Comparison of ENCODE assay signal across 1 cellular context in the genomic region with DNA sequence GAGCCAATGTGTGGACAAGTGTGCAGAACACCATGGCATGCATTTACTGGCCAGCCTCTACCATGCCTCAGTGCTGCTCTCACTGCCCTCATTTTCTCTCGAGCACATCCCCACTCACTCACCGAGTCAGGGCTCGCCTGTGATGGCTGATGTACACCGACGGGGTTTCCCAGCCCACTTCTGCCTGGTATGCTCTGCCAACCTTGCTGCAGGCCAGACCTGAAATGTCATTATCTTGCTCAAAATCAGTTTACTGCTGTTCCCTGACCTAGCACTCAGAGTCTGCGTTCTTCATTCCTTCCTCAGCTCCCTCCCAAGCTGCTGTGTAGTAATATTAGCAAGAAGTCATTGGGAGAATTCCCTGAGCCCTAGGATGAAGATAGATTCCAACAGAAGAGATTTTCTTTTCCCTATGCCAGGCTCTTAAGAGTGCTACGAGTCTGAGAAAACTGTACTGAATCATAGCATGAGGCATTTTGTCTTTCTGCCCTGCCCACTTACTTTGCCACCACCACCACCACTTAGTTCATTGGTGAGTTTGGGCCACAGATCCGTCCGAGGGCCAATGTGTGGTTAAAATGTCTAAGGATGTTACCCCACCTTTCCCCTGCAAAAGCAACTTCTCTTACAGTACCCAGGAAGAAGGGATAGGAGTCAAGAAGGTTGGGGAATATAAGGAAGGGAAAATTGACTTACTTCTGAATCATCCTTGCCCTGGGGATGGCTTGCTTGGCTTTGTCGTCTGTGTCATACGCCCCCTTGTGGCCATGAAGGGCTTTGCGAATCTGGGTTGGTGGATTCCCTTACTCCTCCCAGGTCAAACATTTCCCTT.
TF ChIP-seq lines count a peak whose summit lies in the region.

No MANE protein-coding gene starts in this region.

TF ChIP-seq in HEK293T, 16 proteins besides CTCF, POLR2A, EP300 and RAD21 (continued from another document):
- TF ChIP-seq CTBP1 (IDR thresholded peaks at IDR 0.05; ENCODE audit: borderline replicate concordance) (no peak), BHLHE40 (IDR thresholded peaks at IDR 0.05; ENCODE audit: borderline replicate concordance) (no peak), ZNF384 (IDR thresholded peaks at IDR 0.05) (no peak), FOXA1 (IDR thresholded peaks at IDR 0.05) (no peak), FOXK2 (IDR thresholded peaks at IDR 0.05) (no peak)
